Comparison of ENCODE assay signal across 8 cellular contexts in the genomic region with DNA sequence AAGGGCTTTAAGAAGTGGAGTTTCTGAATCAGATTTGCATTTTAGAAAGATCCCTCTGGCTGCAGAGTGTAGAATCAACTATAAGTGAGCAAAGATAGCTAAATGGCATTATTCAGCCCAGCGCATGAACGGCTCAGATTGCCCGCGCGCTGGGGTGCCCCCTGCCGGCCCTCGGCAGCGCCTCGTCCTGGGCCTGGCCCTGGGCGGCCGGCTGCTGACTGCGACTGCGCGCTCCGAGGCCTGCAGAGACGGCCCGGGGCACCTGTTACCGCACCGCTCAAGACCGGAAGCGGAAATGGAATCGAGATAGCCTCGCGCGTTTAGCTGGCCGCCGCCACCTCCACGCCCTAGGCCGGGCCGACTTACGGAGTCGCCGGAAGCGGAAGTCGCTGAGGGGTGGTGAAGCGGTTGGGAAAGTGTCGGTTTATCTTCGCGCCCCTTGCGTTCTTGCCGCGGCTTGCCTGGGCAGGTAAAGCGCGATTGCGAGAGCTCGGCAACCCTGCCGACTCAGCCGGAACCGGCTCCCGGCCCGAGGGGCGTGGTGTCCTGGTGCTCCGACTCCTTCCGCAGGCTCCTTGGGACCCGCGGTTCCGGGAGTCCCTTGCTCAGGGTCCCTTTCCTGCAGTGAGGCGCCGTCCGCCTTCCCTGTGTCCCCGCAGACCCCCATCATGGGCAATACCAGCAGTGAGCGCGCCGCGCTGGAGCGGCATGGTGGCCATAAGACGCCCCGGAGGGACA. TPM values are rescaled to one million over a fixed set of nuclear protein-coding genes. Genes with fewer than 3 reads are reported as not detected.
DNase-seq lines count a peak whose midpoint lies in the region; ATAC-seq and TF ChIP-seq lines count a peak whose summit lies in the region.

A gene with protein sequence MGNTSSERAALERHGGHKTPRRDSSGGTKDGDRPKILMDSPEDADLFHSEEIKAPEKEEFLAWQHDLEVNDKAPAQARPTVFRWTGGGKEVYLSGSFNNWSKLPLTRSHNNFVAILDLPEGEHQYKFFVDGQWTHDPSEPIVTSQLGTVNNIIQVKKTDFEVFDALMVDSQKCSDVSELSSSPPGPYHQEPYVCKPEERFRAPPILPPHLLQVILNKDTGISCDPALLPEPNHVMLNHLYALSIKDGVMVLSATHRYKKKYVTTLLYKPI (plus strand): TSS at position 557 of the 738 bp plus-strand sequence. CDS start 112 bp downstream, at position 669.

- no peaks in the 10 kb centered on the region for H3K27me3 Mint-ChIP-seq in activated T-cell treated with anti-CD3 and anti-CD28 coated beads, Interleukin-2, amount 50 U/mL, for 24 hours

- 0 out of 2 replicates have a peak, but pooled peaks cover 7% of the 10 kb centered on the region for H4K20me1 ChIP-seq in PC-9 (ENCODE audit: insufficient read depth)

- H3K36me3 Mint-ChIP-seq in activated T-cell treated with anti-CD3 and anti-CD28 coated beads, Interleukin-2, amount 50 U/mL, for 24 hours (ENCODE audit: low read depth) = peaks cover 43% of the 10 kb centered on the region

- H3K9me3 ChIP-seq in PC-9 (ENCODE audit: insufficient read depth, low read depth) = no peaks in the 10 kb centered on the region
- no peaks in the 10 kb centered on the region for H3K9me3 ChIP-seq in esophagus (ENCODE audit: control insufficient read depth in 2 of 2, insufficient read depth in 1 of 2, low read depth in 1 of 2, low read length in 1 of 2)
- no peaks in the 10 kb centered on the region for H3K9me3 ChIP-seq in muscle layer of colon (ENCODE audit: low read length)

- H3K79me2 ChIP-seq in PC-9 (ENCODE audit: low read depth) = peaks cover 40% of the 10 kb centered on the region

- peak; percentile 96 for ATAC-seq in GM21717 (IDR thresholded peaks at IDR 0.05; ENCODE audit: unreplicated experiment)

- CTCF ChIA-PET in PC-9 (lab: Charles Lee) = interaction anchor here (0.6 to 1.0 kb wide), 3 partner anchors 9 to 90 kb away, joined by 3 to 6 read pairs (median 4); no protein-coding TSS in a partner anchor

- H3K27ac Mint-ChIP-seq in activated T-cell treated with anti-CD3 and anti-CD28 coated beads, Interleukin-2, amount 50 U/mL, for 24 hours = peak within 1 kb of the TSS; percentile 96

- peaks cover 22% of the 10 kb centered on the region for H3K36me3 ChIP-seq in PC-9 (ENCODE audit: low read depth)
- no peaks in the 10 kb centered on the region for H3K36me3 ChIP-seq in esophagus (ENCODE audit: control insufficient read depth in 2 of 2, insufficient read depth in 2 of 2, low read length in 1 of 2)
- peaks cover 14% of the 10 kb centered on the region for H3K36me3 ChIP-seq in muscle layer of colon (ENCODE audit: insufficient read depth, low read length)

- H3K4me3 ChIP-seq in PC-9 = peak within 1 kb of the TSS; percentile 79
- peak within 1 kb of the TSS; percentile 91 to 98 for H3K4me3 ChIP-seq in esophagus (ENCODE audit: low read depth in 1 of 2, low read length in 2 of 2)
- H3K4me3 ChIP-seq in muscle layer of colon (ENCODE audit: low read depth in 1 of 2, low read length in 2 of 2) = peak within 1 kb of the TSS; percentile 67 to 94

- TSS peak; percentile 78 for BruUV-seq in PC-9 (replicated peaks; lab: Mats Ljungman, UMichigan)

- DNase-seq in DMS79 treated with DMSO at 0.1 percent for 48 hours (lab: John Stamatoyannopoulos, UW) (peak; percentile 97), KBM-7 (peak; percentile 98), PC-9 (peak; percentile 92 to 97)
- peak; percentile 96 for DNase-seq in activated T-cell treated with anti-CD3 and anti-CD28 coated beads, Interleukin-2, amount 50 U/mL, for 24 hours
- peak; percentile 90 for DNase-seq in stimulated activated CD8-positive, alpha-beta memory T cell treated with anti-CD3 and anti-CD28 coated beads, Interleukin-7, amount 100 ng/mL, for 24 hours (ENCODE audit: low read depth)

- H3K27me3 ChIP-seq in PC-9 (ENCODE audit: insufficient read depth, low read depth) (no peaks in the 10 kb centered on the region), esophagus (ENCODE audit: control insufficient read depth in 1 of 2, insufficient read depth in 2 of 2, low read length in 2 of 2) (no peaks in the 10 kb centered on the region), muscle layer of colon (ENCODE audit: control insufficient read depth in 1 of 2, insufficient read depth in 2 of 2, low read length in 2 of 2) (no peaks in the 10 kb centered on the region)

- peaks cover 22% of the 10 kb centered on the region for H3F3A ChIP-seq in PC-9 (ENCODE audit: insufficient read depth, low read depth)

- H2AFZ ChIP-seq in PC-9 = peak within 1 kb of the TSS; percentile 84

- no peaks in the 10 kb centered on the region for H3K9me2 ChIP-seq in PC-9 (ENCODE audit: insufficient read depth)

- peaks cover 24% of the 10 kb centered on the region for H3K4me1 ChIP-seq in PC-9 (replicated peaks; ENCODE audit: insufficient read depth)
- H3K4me1 ChIP-seq in esophagus (ENCODE audit: control insufficient read depth in 2 of 2, insufficient read depth in 2 of 2, low read length in 1 of 2) = no peaks in the 10 kb centered on the region
- H3K4me1 ChIP-seq in muscle layer of colon (ENCODE audit: insufficient read depth, low read length) = peaks cover 24% of the 10 kb centered on the region

- H3K9ac ChIP-seq in muscle layer of colon (ENCODE audit: low read length) = peak within 1 kb of the TSS; percentile 91

- peak; percentile 79 for TF ChIP-seq CTCF in PC-9 (conservative IDR thresholded peaks at IDR 0.05)

- POLR2A ChIA-PET in PC-9 (lab: Charles Lee; ENCODE audit: unreplicated experiment) = no interaction called here

- in situ Hi-C loops in KBM-7 (cut with MboI; ENCODE audit: low pct_unique_long_range_greater_than_20kb, low sequenced_read_pairs) = no loop called here

- 0 to 1% methylated on average over 65 to 68 of the region's 68 CpGs for WGBS in esophagus, 2 donors

- H3K4me1 Mint-ChIP-seq in activated T-cell treated with anti-CD3 and anti-CD28 coated beads, Interleukin-2, amount 50 U/mL, for 24 hours (ENCODE audit: low read depth) = peaks cover 55% of the 10 kb centered on the region

- peak within 1 kb of the TSS; percentile 94 for H3K4me3 Mint-ChIP-seq in activated T-cell treated with anti-CD3 and anti-CD28 coated beads, Interleukin-2, amount 50 U/mL, for 24 hours

- no peaks in the 10 kb centered on the region for H3K9me3 Mint-ChIP-seq in activated T-cell treated with anti-CD3 and anti-CD28 coated beads, Interleukin-2, amount 50 U/mL, for 24 hours

- H3K4me2 ChIP-seq in PC-9 = peak within 1 kb of the TSS; percentile 92

- intact Hi-C loops in PC-9 (cut with micrococcal nuclease; ENCODE audit: unreplicated experiment) = no loop called here

- peak within 1 kb of the TSS; percentile 77 for H3K27ac ChIP-seq in PC-9
- peak within 1 kb of the TSS; percentile 100 for H3K27ac ChIP-seq in esophagus (ENCODE audit: low read depth in 2 of 2, low read length in 1 of 2)
- peak within 1 kb of the TSS; percentile 73 for H3K27ac ChIP-seq in muscle layer of colon (ENCODE audit: low read depth, low read length)

RNA-seq across cellular contexts. Expression of the gene that starts here (rescaled TPM):
- total RNA-seq in PC-9 (2021) = 24.8 and 30.0 TPM in 2 replicates
- 10 to 100 TPM; 28.0 to 30.8 TPM for polyA plus RNA-seq in esophagus

Comparison
In these comparisons a context has a peak if more than half of its experiments do, and no peak if none do; other contexts are left out.
1. Peak in every context shown above with its lines: DNase-seq, ATAC-seq, H3K4me3 ChIP-seq and H3K27ac ChIP-seq.